In the genomic region with DNA sequence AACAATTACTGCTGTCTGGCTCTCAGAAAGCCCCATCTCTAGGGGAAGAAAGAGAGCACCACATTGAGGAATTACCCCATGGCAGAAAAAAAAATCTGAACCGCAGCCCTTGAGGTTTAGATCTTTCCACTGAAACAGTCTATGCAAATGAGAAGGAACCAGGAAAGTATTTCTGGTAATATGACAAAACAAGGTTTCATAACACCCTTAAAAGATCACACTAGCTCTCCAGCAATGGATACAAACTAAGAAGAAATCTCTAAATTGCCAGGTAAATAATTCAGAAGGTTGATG, we compare ENCODE assay signal across 19 cellular contexts.
DNase-seq lines count a peak whose midpoint lies in the region; ATAC-seq and TF ChIP-seq lines count a peak whose summit lies in the region.
"Had no signal": no experiment of that assay in that cellular context is flagged by ENCODE, and none has a peak within 500 bp of the region (broad histone marks: within the 10 kb centered on the region; RNA-seq: fewer than 3 reads in every experiment).

No MANE protein-coding gene starts in this region.

- H3K27me3 ChIP-seq in esophagus squamous epithelium (no peaks in the 10 kb centered on the region), right atrium auricular region (no peaks in the 10 kb centered on the region), dorsolateral prefrontal cortex (no peaks in the 10 kb centered on the region)
- no peaks in the 10 kb centered on the region for H3K27me3 ChIP-seq in CD4-positive, alpha-beta T cell (ENCODE audit: control insufficient read depth, insufficient read depth, low read length)
- H3K27me3 ChIP-seq: heart left ventricle had no signal

- H3K4me1 Mint-ChIP-seq in CD4-positive, alpha-beta T cell (ENCODE audit: low read depth) = no peaks in the 10 kb centered on the region
- H3K4me1 Mint-ChIP-seq: central memory CD8-positive, alpha-beta T cell; naive thymus-derived CD8-positive, alpha-beta T cell had no signal

- CTCF ChIA-PET in CD4-positive, alpha-beta T cell (lab: Charles Lee) = no interaction called here

- no peak overlapping the region for H3K27ac ChIP-seq in esophagus squamous epithelium
- no peak overlapping the region for H3K27ac ChIP-seq in right atrium auricular region
- H3K27ac ChIP-seq in dorsolateral prefrontal cortex = no peak overlapping the region
- no peak overlapping the region for H3K27ac ChIP-seq in CD4-positive, alpha-beta T cell (ENCODE audit: low read depth, low read length)
- H3K27ac ChIP-seq: heart left ventricle had no signal

- no peak overlapping the region for H3K27ac Mint-ChIP-seq in CD4-positive, alpha-beta T cell
- H3K27ac Mint-ChIP-seq: naive thymus-derived CD8-positive, alpha-beta T cell; stimulated activated naive CD8-positive, alpha-beta T cell treated with anti-CD3 and anti-CD28 coated beads, Interleukin-15, Interleukin-2, amounts not matched to agents 100 ng/mL and 50 ng/mL, for 24 hours; WTC11 had no signal

- intact Hi-C loops in esophagus squamous epithelium (cut with DNase I) = loop anchor here (2.0 kb wide), 1 partner anchor 27 kb away; no protein-coding TSS in a partner anchor
- intact Hi-C loops in dorsolateral prefrontal cortex (cut with DNase I) = no loop called here
- intact Hi-C loops in CD4-positive, alpha-beta T cell (cut with DNase I, micrococcal nuclease) = no loop called here

- POLR2A ChIA-PET in CD4-positive, alpha-beta T cell (lab: Charles Lee) = no interaction called here

- peaks cover 32% of the 10 kb centered on the region for H3K9me3 Mint-ChIP-seq in CD4-positive, alpha-beta T cell

- no peaks in the 10 kb centered on the region for H3K27me3 Mint-ChIP-seq in CD4-positive, alpha-beta T cell
- H3K27me3 Mint-ChIP-seq: central memory CD8-positive, alpha-beta T cell; stimulated activated naive CD8-positive, alpha-beta T cell treated with anti-CD3 and anti-CD28 coated beads, Interleukin-15, Interleukin-2, amounts not matched to agents 100 ng/mL and 50 ng/mL, for 24 hours had no signal

- H3K4me1 ChIP-seq in esophagus squamous epithelium (no peaks in the 10 kb centered on the region), right atrium auricular region (no peaks in the 10 kb centered on the region)
- H3K4me1 ChIP-seq: heart left ventricle had no signal

- H3K4me3 ChIP-seq in esophagus squamous epithelium (no peak overlapping the region), right atrium auricular region (no peak overlapping the region), dorsolateral prefrontal cortex (no peak overlapping the region)
- H3K4me3 ChIP-seq: heart left ventricle had no signal

- WGBS in esophagus squamous epithelium, 2 donors = 86 to 100% methylated on average over 1 of the region's 1 CpG

- H3K9me3 ChIP-seq in esophagus squamous epithelium (peaks cover 0 to 55% (median 28%) of the 10 kb centered on the region in 3 donors), right atrium auricular region (peaks cover 0 to 32% of the 10 kb centered on the region in 2 donors)
- H3K9me3 ChIP-seq in CD4-positive, alpha-beta T cell (ENCODE audit: control insufficient read depth, low read length) = no peaks in the 10 kb centered on the region

- ATAC-seq in GM18861 (IDR thresholded peaks at IDR 0.05; ENCODE audit: unreplicated experiment) = peak; percentile 53
- ATAC-seq in GM21526 (IDR thresholded peaks at IDR 0.05; ENCODE audit: low FRiP score, unreplicated experiment) = peak; percentile 85
- peak; percentile 67 for ATAC-seq in HG02973 (IDR thresholded peaks at IDR 0.05; ENCODE audit: unreplicated experiment)
- ATAC-seq in HG03521 (IDR thresholded peaks at IDR 0.05; ENCODE audit: unreplicated experiment) = peak; percentile 61
- ATAC-seq in CD4-positive, alpha-beta T cell (ENCODE audit: poor library complexity) = no peak
- ATAC-seq: heart left ventricle; left lobe of liver; naive thymus-derived CD8-positive, alpha-beta T cell; WTC11 had no signal

- TF ChIP-seq POLR2A in esophagus squamous epithelium (IDR thresholded peaks at IDR 0.05) = no peak

- H3K36me3 ChIP-seq in esophagus squamous epithelium = no peaks in the 10 kb centered on the region
- H3K36me3 ChIP-seq in right atrium auricular region = no peaks in the 10 kb centered on the region
- H3K36me3 ChIP-seq: heart left ventricle had no signal

- H3K36me3 Mint-ChIP-seq in CD4-positive, alpha-beta T cell (ENCODE audit: low read depth) = no peaks in the 10 kb centered on the region

- TF ChIP-seq CTCF in esophagus squamous epithelium (IDR thresholded peaks at IDR 0.05) = no peak
- no peak for TF ChIP-seq CTCF in right atrium auricular region (IDR thresholded peaks at IDR 0.05)
- TF ChIP-seq CTCF in dorsolateral prefrontal cortex (IDR thresholded peaks at IDR 0.05 in 54 of 56, conservative IDR thresholded peaks at IDR 0.05 in 2 of 56; ENCODE audit: low read depth in 1 of 56, partially characterized antibody in 56 of 56) = no peak
- no peak for TF ChIP-seq CTCF in CD4-positive, alpha-beta T cell (IDR thresholded peaks at IDR 0.05)

- no peak for DNase-seq in esophagus squamous epithelium (lab: John Stamatoyannopoulos, UW)
- no peak for DNase-seq in right atrium auricular region (ENCODE audit: low spot score)
- no peak for DNase-seq in dorsolateral prefrontal cortex
- DNase-seq in CD4-positive, alpha-beta T cell = no peak
- DNase-seq: DMS 273 treated with DMSO at 0.1 percent for 48 hours; heart left ventricle; naive thymus-derived CD8-positive, alpha-beta T cell; NCI-H1105 treated with DMSO at 0.1 percent for 48 hours; NCI-H446; OCI-M1; retina had no signal

- no peak overlapping the region for H3K4me3 Mint-ChIP-seq in CD4-positive, alpha-beta T cell
- H3K4me3 Mint-ChIP-seq: central memory CD8-positive, alpha-beta T cell; naive thymus-derived CD8-positive, alpha-beta T cell; stimulated activated naive CD8-positive, alpha-beta T cell treated with anti-CD3 and anti-CD28 coated beads, Interleukin-15, Interleukin-2, amounts not matched to agents 100 ng/mL and 50 ng/mL, for 24 hours; WTC11 had no signal
